9 cellular contexts compared by ENCODE assay signal in the genomic region with DNA sequence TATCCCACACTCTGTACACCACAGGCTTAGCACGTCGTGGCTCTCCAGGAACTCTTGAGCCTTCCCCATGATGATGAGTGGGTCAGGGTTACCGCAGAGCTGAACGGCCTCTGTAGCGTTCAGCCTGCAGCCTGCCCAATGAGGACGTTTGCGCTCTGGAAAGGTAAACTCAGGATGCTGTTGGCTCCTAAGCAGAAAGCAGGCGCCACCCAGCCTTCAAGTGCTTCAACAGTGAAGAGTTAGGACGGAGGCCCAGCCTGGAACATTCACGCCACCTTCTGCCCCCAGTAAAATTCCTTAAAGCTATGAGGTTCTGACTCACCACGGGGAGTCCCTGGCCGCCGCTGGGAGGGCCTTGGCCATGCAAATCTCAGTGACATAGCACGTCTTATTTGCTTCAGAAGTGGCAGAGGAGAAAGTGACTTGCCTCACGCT.
DNase-seq lines count a peak whose midpoint lies in the region; ATAC-seq and TF ChIP-seq lines count a peak whose summit lies in the region.
"Had no signal": no experiment of that assay in that cellular context is flagged by ENCODE, and none has a peak within 500 bp of the region (broad histone marks: within the 10 kb centered on the region; RNA-seq: fewer than 3 reads in every experiment).

No MANE protein-coding gene starts in this region.

- no peak overlapping the region for H3K27ac ChIP-seq in CD4-positive, alpha-beta memory T cell (ENCODE audit: low read depth, low read length)

- no peaks in the 10 kb centered on the region for H3K27me3 Mint-ChIP-seq in T-helper 2 cell treated with Interferon-gamma antibody and Interleukin-4, amounts not matched to agents 5 μg/mL and 100 μg/mL, for 36 hours (ENCODE audit: low read depth)
- no peaks in the 10 kb centered on the region for H3K27me3 Mint-ChIP-seq in CD4-positive, alpha-beta memory T cell
- H3K27me3 Mint-ChIP-seq: activated naive CD4-positive, alpha-beta T cell treated with anti-CD3 and anti-CD28 coated beads, Interleukin-2, amount 50 U/mL, for 24 hours had no signal

- intact Hi-C loops in CD4-positive, alpha-beta memory T cell (cut with micrococcal nuclease) = no loop called here

- H3K4me3 ChIP-seq in choroid plexus epithelial cell (ENCODE audit: low read depth, low read length) = peak overlapping the region; percentile 22
- no peak overlapping the region for H3K4me3 ChIP-seq in CD4-positive, alpha-beta memory T cell (ENCODE audit: low read length in 2 of 2)

- peak; percentile 35 for TF ChIP-seq CTCF in choroid plexus epithelial cell (conservative IDR thresholded peaks at IDR 0.05; ENCODE audit: low read depth, low read length)

- ATAC-seq in HG03432 (IDR thresholded peaks at IDR 0.05; ENCODE audit: unreplicated experiment) = no peak
- no peak for ATAC-seq in GM21717 (IDR thresholded peaks at IDR 0.05; ENCODE audit: unreplicated experiment)

- H3K27me3 ChIP-seq in CD4-positive, alpha-beta memory T cell (ENCODE audit: insufficient read depth, low read length) = no peaks in the 10 kb centered on the region

- DNase-seq in EL (peak; percentile 90), HT-29 (ENCODE audit: low spot score) (peak; percentile 91), choroid plexus epithelial cell (ENCODE audit: low read depth) (peak; percentile 91), myocyte (ENCODE audit: low read depth) (peak; percentile 82)
- no peak for DNase-seq in T-helper 2 cell treated with Interferon-gamma antibody and Interleukin-4, amounts not matched to agents 5 μg/mL and 100 μg/mL, for 36 hours (ENCODE audit: low spot score)
- no peak for DNase-seq in CD4-positive, alpha-beta memory T cell

- no peaks in the 10 kb centered on the region for H3K9me3 ChIP-seq in CD4-positive, alpha-beta memory T cell (ENCODE audit: control insufficient read depth in 1 of 2, low read length in 2 of 2)

- H3K36me3 Mint-ChIP-seq in T-helper 2 cell treated with Interferon-gamma antibody and Interleukin-4, amounts not matched to agents 5 μg/mL and 100 μg/mL, for 36 hours (ENCODE audit: low read depth) = no peaks in the 10 kb centered on the region
- peaks cover 20 to 27% of the 10 kb centered on the region in 2 donors for H3K36me3 Mint-ChIP-seq in CD4-positive, alpha-beta memory T cell

- no peak overlapping the region for H3K27ac Mint-ChIP-seq in T-helper 2 cell treated with Interferon-gamma antibody and Interleukin-4, amounts not matched to agents 5 μg/mL and 100 μg/mL, for 36 hours
- no peak overlapping the region for H3K27ac Mint-ChIP-seq in CD4-positive, alpha-beta memory T cell
- H3K27ac Mint-ChIP-seq: activated naive CD4-positive, alpha-beta T cell treated with anti-CD3 and anti-CD28 coated beads, Interleukin-2, amount 50 U/mL, for 24 hours had no signal

- H3K4me1 ChIP-seq in CD4-positive, alpha-beta memory T cell (ENCODE audit: insufficient read depth, low read length) = peaks cover 10% of the 10 kb centered on the region

- no peaks in the 10 kb centered on the region for H3K36me3 ChIP-seq in CD4-positive, alpha-beta memory T cell (ENCODE audit: insufficient read depth, low read length)

- no peak overlapping the region for H3K4me3 Mint-ChIP-seq in T-helper 2 cell treated with Interferon-gamma antibody and Interleukin-4, amounts not matched to agents 5 μg/mL and 100 μg/mL, for 36 hours
- no peak overlapping the region for H3K4me3 Mint-ChIP-seq in CD4-positive, alpha-beta memory T cell
- H3K4me3 Mint-ChIP-seq: activated naive CD4-positive, alpha-beta T cell treated with anti-CD3 and anti-CD28 coated beads, Interleukin-2, amount 50 U/mL, for 24 hours had no signal

- no peaks in the 10 kb centered on the region for H3K9me3 Mint-ChIP-seq in T-helper 2 cell treated with Interferon-gamma antibody and Interleukin-4, amounts not matched to agents 5 μg/mL and 100 μg/mL, for 36 hours
- H3K9me3 Mint-ChIP-seq in CD4-positive, alpha-beta memory T cell = no peaks in the 10 kb centered on the region
- H3K9me3 Mint-ChIP-seq: activated naive CD4-positive, alpha-beta T cell treated with anti-CD3 and anti-CD28 coated beads, Interleukin-2, amount 50 U/mL, for 24 hours had no signal

- CTCF ChIA-PET in CD4-positive, alpha-beta memory T cell (lab: Charles Lee; ENCODE audit: partially characterized antibody) = no interaction called here

- POLR2A ChIA-PET in CD4-positive, alpha-beta memory T cell (lab: Charles Lee; ENCODE audit: partially characterized antibody) = no interaction called here

- H3K4me1 Mint-ChIP-seq in T-helper 2 cell treated with Interferon-gamma antibody and Interleukin-4, amounts not matched to agents 5 μg/mL and 100 μg/mL, for 36 hours (ENCODE audit: low read depth) = peaks cover 12% of the 10 kb centered on the region
- peaks cover 8 to 14% (median 8%) of the 10 kb centered on the region in 4 donors for H3K4me1 Mint-ChIP-seq in CD4-positive, alpha-beta memory T cell

Comparison
In these comparisons a context has a peak if more than half of its experiments do, and no peak if none do; other contexts are left out.
1. DNase-seq: peak in EL (single experiment), HT-29 (single experiment), choroid plexus epithelial cell (single experiment) and myocyte (single experiment); none in T-helper 2 cell treated with Interferon-gamma antibody and Interleukin-4, amounts not matched to agents 5 μg/mL and 100 μg/mL, for 36 hours (single experiment) and CD4-positive, alpha-beta memory T cell (0 of 5).